In the genomic region with DNA sequence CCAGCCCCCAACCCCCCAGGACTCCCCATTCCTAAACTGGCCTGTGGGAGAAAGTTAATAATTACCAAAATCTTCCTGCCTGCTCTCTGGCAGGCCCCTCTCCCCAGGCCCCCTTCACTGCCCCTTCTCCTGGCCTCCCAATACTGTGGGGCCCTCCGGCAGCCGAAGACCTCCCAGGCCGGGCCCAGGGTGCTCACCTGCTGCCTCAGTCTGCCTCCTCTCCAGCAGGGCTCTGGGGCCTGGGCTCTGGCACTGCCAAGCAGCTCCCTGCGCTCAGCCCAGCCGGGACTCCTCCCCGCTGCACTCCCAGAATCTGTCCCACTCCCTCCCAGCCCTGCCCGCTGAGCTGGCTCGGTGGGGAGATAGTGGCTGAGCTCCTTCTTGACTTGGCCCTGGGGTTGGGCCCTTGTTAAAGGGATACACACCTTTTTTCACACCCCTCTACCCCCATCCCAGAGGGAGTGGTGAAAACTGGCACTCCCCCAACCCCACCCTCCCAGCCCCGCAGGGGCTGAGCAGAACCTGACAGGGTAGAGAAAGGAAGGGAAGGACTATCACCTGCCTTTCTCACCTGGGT, we compare ENCODE assay signal across 9 cellular contexts. TPM values are rescaled to one million over a fixed set of nuclear protein-coding genes. Genes with fewer than 3 reads are reported as not detected.
DNase-seq lines count a peak whose midpoint lies in the region; ATAC-seq and TF ChIP-seq lines count a peak whose summit lies in the region.
"Had no signal": no experiment of that assay in that cellular context is flagged by ENCODE, and none has a peak within 500 bp of the region (broad histone marks: within the 10 kb centered on the region; RNA-seq: fewer than 3 reads in every experiment).

A gene with protein sequence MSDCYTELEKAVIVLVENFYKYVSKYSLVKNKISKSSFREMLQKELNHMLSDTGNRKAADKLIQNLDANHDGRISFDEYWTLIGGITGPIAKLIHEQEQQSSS (minus strand): TSS at position 383 of the 577 bp plus-strand sequence. CDS start 4,986 bp downstream, outside the sequence.

- DNase-seq in HFF-Myc (ENCODE audit: extremely low read depth, low read depth) (no peak), breast epithelium (ENCODE audit: low spot score in 2 of 2) (peak; percentile 82), iris pigment epithelial cell (ENCODE audit: low read depth) (peak; percentile 56), spleen (no peak), immature natural killer cell (no peak)
- DNase-seq in activated CD4-positive, alpha-beta T cell treated with anti-CD3 and anti-CD28 coated beads for 36 hours = no peak

- H3K9me3 Mint-ChIP-seq in immature natural killer cell = no peaks in the 10 kb centered on the region
- no peaks in the 10 kb centered on the region for H3K9me3 Mint-ChIP-seq in activated CD4-positive, alpha-beta T cell treated with anti-CD3 and anti-CD28 coated beads for 36 hours (ENCODE audit: low read depth)

- H3K27me3 ChIP-seq in breast epithelium (no peaks in the 10 kb centered on the region), spleen (replicated peaks in 1 of 7) (no peaks in the 10 kb centered on the region)

- no peaks in the 10 kb centered on the region for H3K36me3 ChIP-seq in breast epithelium
- H3K36me3 ChIP-seq in spleen = no peaks in the 10 kb centered on the region

- WGBS in spleen, 5 donors = 58 to 86% (median 77%) methylated on average over 8 to 9 of the region's 9 CpGs

- no peak for ATAC-seq in HG02588 (IDR thresholded peaks at IDR 0.05; ENCODE audit: unreplicated experiment)
- no peak for ATAC-seq in HG02870 (IDR thresholded peaks at IDR 0.05; ENCODE audit: unreplicated experiment)
- no peak for ATAC-seq in activated CD4-positive, alpha-beta T cell treated with anti-CD3 and anti-CD28 coated beads for 36 hours

- no peaks in the 10 kb centered on the region for H3K36me3 Mint-ChIP-seq in immature natural killer cell
- H3K36me3 Mint-ChIP-seq in activated CD4-positive, alpha-beta T cell treated with anti-CD3 and anti-CD28 coated beads for 36 hours (ENCODE audit: low read depth) = no peaks in the 10 kb centered on the region

- TF ChIP-seq CTCF in HFF-Myc (IDR thresholded peaks at IDR 0.05; ENCODE audit: low read depth, low read length, missing control alignments) (no peak), breast epithelium (IDR thresholded peaks at IDR 0.05) (no peak), spleen (IDR thresholded peaks at IDR 0.05 in 8 of 11, conservative IDR thresholded peaks at IDR 0.05 in 3 of 11) (no peak)

- intact Hi-C loops in breast epithelium (cut with DNase I; ENCODE audit: low total_unique reads) = no loop called here
- intact Hi-C loops in spleen (cut with DNase I; ENCODE audit: low total_unique reads) = no loop called here
- intact Hi-C loops in activated CD4-positive, alpha-beta T cell treated with anti-CD3 and anti-CD28 coated beads for 36 hours (cut with DNase I, micrococcal nuclease) = no loop called here

- peaks cover 0 to 5% (median 4%) of the 10 kb centered on the region in 3 donors for H3K27me3 Mint-ChIP-seq in immature natural killer cell (ENCODE audit: low read depth in 3 of 3)
- H3K27me3 Mint-ChIP-seq in activated CD4-positive, alpha-beta T cell treated with anti-CD3 and anti-CD28 coated beads for 36 hours = no peaks in the 10 kb centered on the region

- peak within 1 kb of the TSS; percentile 90 for H3K4me3 ChIP-seq in HFF-Myc (replicated peaks; ENCODE audit: low read depth, low read length)
- peak within 1 kb of the TSS; percentile 49 to 83 (median 68) for H3K4me3 ChIP-seq in breast epithelium
- H3K4me3 ChIP-seq in spleen = peak within 1 kb of the TSS in 6 of 8 donors; percentile 23 to 62 (median 32)

- H3K4me1 ChIP-seq in breast epithelium (peaks cover 20 to 46% of the 10 kb centered on the region in 2 donors), spleen (peaks cover 14 to 81% (median 46%) of the 10 kb centered on the region in 6 donors)

- POLR2A ChIA-PET in activated CD4-positive, alpha-beta T cell treated with anti-CD3 and anti-CD28 coated beads for 36 hours (lab: Charles Lee) = interaction anchor here (0.6 kb wide), 1 partner anchor 102 kb away, joined by 3 read pairs; no protein-coding TSS in a partner anchor

- no peaks in the 10 kb centered on the region for H3K9me3 ChIP-seq in breast epithelium
- H3K9me3 ChIP-seq in spleen = no peaks in the 10 kb centered on the region

- H3K4me1 Mint-ChIP-seq in immature natural killer cell = peaks cover 0 to 3% of the 10 kb centered on the region in 2 donors
- peaks cover 19% of the 10 kb centered on the region for H3K4me1 Mint-ChIP-seq in activated CD4-positive, alpha-beta T cell treated with anti-CD3 and anti-CD28 coated beads for 36 hours

- H3K27ac Mint-ChIP-seq in immature natural killer cell = no peak within 1 kb of the TSS
- no peak within 1 kb of the TSS for H3K27ac Mint-ChIP-seq in activated CD4-positive, alpha-beta T cell treated with anti-CD3 and anti-CD28 coated beads for 36 hours

- H3K4me3 Mint-ChIP-seq in immature natural killer cell = no peak within 1 kb of the TSS
- H3K4me3 Mint-ChIP-seq in activated CD4-positive, alpha-beta T cell treated with anti-CD3 and anti-CD28 coated beads for 36 hours = no peak within 1 kb of the TSS

- H3K27ac ChIP-seq in breast epithelium = peak within 1 kb of the TSS; percentile 98 to 100
- H3K27ac ChIP-seq in spleen = peak within 1 kb of the TSS; percentile 48 to 95 (median 72)
- H3K27ac ChIP-seq: HL-60 had no signal

- TF ChIP-seq POLR2A in breast epithelium (IDR thresholded peaks at IDR 0.05) = peak; percentile 52
- no peak for TF ChIP-seq POLR2A in spleen (IDR thresholded peaks at IDR 0.05)

- CTCF ChIA-PET in activated CD4-positive, alpha-beta T cell treated with anti-CD3 and anti-CD28 coated beads for 36 hours (lab: Charles Lee) = interaction anchor here (0.8 to 1.0 kb wide), 3 partner anchors 22 to 102 kb away, joined by 3 to 5 read pairs (median 3); no protein-coding TSS in a partner anchor

RNA-seq across cellular contexts. Expression of the gene that starts here (rescaled TPM):
- 100 to 1,000 TPM in 2 of 3 donors, 10 to 100 TPM in 1; 52.0 to 154 (median 102) TPM for total RNA-seq in breast epithelium
- total RNA-seq in spleen = 100 to 1,000 TPM in 3 of 7 donors, 10 to 100 TPM in 4; 78.0 to 111 (median 97.0) TPM
- polyA plus RNA-seq in spleen = 100 to 1,000 TPM in 1 of 3 donors, 10 to 100 TPM in 2; 52.0 to 101 (median 68.2) TPM
- polyA plus RNA-seq in immature natural killer cell = not detected
- not detected for total RNA-seq in activated CD4-positive, alpha-beta T cell treated with anti-CD3 and anti-CD28 coated beads for 36 hours

Comparison
In these comparisons a context has a peak if more than half of its experiments do, and no peak if none do; other contexts are left out.
1. RNA of the gene that starts here (total RNA-seq): 52.0 to 154 TPM in breast epithelium and 78.0 to 111 TPM in spleen; not detected in activated CD4-positive, alpha-beta T cell treated with anti-CD3 and anti-CD28 coated beads for 36 hours; every median in the first group is over 10 times any median in the second.
2. RNA of the gene that starts here (polyA plus RNA-seq): 52.0 to 101 TPM in spleen; not detected in immature natural killer cell; every median in the first group is over 10 times any median in the second.
3. DNase-seq: peak in breast epithelium (2 of 2) and iris pigment epithelial cell (single experiment); none in HFF-Myc (single experiment), spleen (single experiment), immature natural killer cell (0 of 3) and activated CD4-positive, alpha-beta T cell treated with anti-CD3 and anti-CD28 coated beads for 36 hours (single experiment).
4. H3K4me3 ChIP-seq: peak in every context shown above with its lines; median percentile 90 in HFF-Myc; 68 in breast epithelium; 32 in spleen.